In the genomic region with DNA sequence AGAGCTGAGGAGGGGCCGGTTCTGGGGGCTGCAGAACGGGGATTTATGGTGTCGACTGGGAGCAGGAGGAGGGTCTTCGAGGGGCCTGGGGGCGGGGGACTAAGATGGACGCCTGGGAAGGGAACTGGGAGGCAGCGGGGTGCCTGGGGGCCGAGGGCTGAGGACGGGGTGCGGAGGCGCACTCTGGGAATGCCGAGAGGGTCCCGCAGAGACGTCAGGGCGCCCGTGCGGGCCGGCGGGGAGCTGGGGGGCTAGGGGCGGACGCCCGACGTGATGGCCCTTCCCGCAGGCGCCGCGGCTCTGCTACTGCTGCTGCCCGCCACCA, we compare ENCODE assay signal across 8 cellular contexts.
DNase-seq lines count a peak whose midpoint lies in the region; ATAC-seq and TF ChIP-seq lines count a peak whose summit lies in the region.

No MANE protein-coding gene starts in this region.

- H3K4me3 ChIP-seq in ACC112 (ENCODE audit: low read depth, low read length) (peak overlapping the region; percentile 63), choroid plexus epithelial cell (ENCODE audit: low read depth, low read length) (peak overlapping the region; percentile 54), muscle layer of colon (ENCODE audit: low read depth in 1 of 2, low read length in 2 of 2) (peak overlapping the region; percentile 63 to 66)

- H3K9ac ChIP-seq in muscle layer of colon (ENCODE audit: low read length), result peak overlapping the region; percentile 44

- no peak overlapping the region for H3K27ac ChIP-seq in ACC112 (ENCODE audit: low read depth, low read length)
- H3K27ac ChIP-seq in muscle layer of colon (ENCODE audit: low read depth, low read length), result peak overlapping the region; percentile 59

- peaks cover 12% of the 10 kb centered on the region for H3K4me1 ChIP-seq in ACC112 (ENCODE audit: control insufficient read depth, insufficient read depth, low read length, unreplicated experiment)
- peaks cover 43% of the 10 kb centered on the region for H3K4me1 ChIP-seq in muscle layer of colon (ENCODE audit: insufficient read depth, low read length)

- H3K36me3 ChIP-seq in ACC112 (ENCODE audit: insufficient read depth, low read length) (no peaks in the 10 kb centered on the region), muscle layer of colon (ENCODE audit: insufficient read depth, low read length) (peaks cover 10% of the 10 kb centered on the region)

- TF ChIP-seq CTCF in choroid plexus epithelial cell (conservative IDR thresholded peaks at IDR 0.05; ENCODE audit: low read depth, low read length), result no peak

- H3K79me2 ChIP-seq in ACC112 (ENCODE audit: control insufficient read depth, insufficient read depth, low read length, unreplicated experiment), result peaks cover 13% of the 10 kb centered on the region

- no peaks in the 10 kb centered on the region for H3K27me3 ChIP-seq in ACC112 (ENCODE audit: insufficient read depth, low read length)
- H3K27me3 ChIP-seq in muscle layer of colon (ENCODE audit: control insufficient read depth in 1 of 2, insufficient read depth in 2 of 2, low read length in 2 of 2), result peaks cover 0 to 6% of the 10 kb centered on the region in 2 donors

- DNase-seq in choroid plexus epithelial cell (ENCODE audit: low read depth) (no peak), DMS153 treated with DMSO at 0.1 percent for 48 hours (lab: John Stamatoyannopoulos, UW; ENCODE audit: unreplicated experiment) (no peak), NCI-H226 (no peak), NCI-H82 (lab: John Stamatoyannopoulos, UW) (no peak)

- ATAC-seq in HG02970 (IDR thresholded peaks at IDR 0.05; ENCODE audit: low FRiP score, unreplicated experiment), result no peak

- H2AFZ ChIP-seq in ACC112 (ENCODE audit: low read length, unreplicated experiment), result no peak overlapping the region

- no peak for TF ChIP-seq RAD21 in Ishikawa (IDR thresholded peaks at IDR 0.05; ENCODE audit: low read depth)

- TF ChIP-seq EP300 in Ishikawa (IDR thresholded peaks at IDR 0.05; ENCODE audit: borderline replicate concordance), result no peak

- H3K9me3 ChIP-seq in muscle layer of colon (ENCODE audit: low read length), result no peaks in the 10 kb centered on the region

TF ChIP-seq in Ishikawa, 13 proteins besides CTCF, POLR2A, EP300 and RAD21:
- TF ChIP-seq CEBPB (IDR thresholded peaks at IDR 0.05), result no peak
- TF ChIP-seq ZBTB7A (IDR thresholded peaks at IDR 0.05; ENCODE audit: low read depth), result peak; percentile 40
